In the genomic region with DNA sequence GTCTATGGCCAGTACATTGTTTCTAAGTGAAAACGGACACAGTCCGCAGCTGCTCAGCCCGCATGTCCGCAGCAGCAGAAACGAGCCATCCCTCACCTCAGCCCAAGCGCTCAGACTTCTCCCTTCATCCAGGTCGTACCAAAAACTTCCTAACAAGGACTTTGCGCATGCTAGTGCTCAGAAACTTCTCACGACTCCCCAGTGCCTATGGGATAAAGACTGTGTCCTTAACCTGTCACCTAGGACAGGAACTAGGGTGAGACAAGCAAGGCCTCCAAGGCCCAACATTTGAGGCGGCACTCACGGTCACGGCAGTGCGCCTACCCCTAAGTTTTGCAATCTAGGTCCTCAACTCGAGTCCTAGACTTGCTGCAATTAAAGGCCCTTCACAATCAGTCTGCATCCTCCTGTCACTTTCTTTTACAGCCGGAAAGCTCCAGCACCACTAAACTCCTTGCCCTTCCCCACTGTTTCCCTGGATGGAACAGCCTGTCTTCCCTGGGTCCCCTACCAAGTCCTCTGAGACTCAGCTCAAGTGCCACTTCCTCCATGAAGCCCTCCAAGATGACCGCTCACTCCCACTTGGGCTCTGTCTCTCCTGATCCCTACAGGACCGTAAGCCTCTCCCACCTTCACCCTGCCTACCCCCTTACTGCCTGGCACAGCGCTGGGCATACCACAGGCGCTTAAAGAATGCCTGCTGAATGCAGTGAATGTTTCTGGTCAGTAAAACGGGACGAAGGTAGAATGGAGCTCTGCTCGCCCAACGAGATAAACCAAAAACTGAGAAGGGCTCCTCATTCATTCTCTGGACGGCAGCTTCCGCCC, we compare ENCODE assay signal across 8 cellular contexts. TPM values are rescaled to one million over a fixed set of nuclear protein-coding genes. Genes with fewer than 3 reads are reported as not detected.
DNase-seq lines count a peak whose midpoint lies in the region; ATAC-seq and TF ChIP-seq lines count a peak whose summit lies in the region.

No MANE protein-coding gene starts in this region.

- H3K4me3 ChIP-seq in choroid plexus epithelial cell (ENCODE audit: low read depth, low read length), result peak overlapping the region; percentile 77

- H3K9me3 Mint-ChIP-seq in mesothelial cell of epicardium, result no peaks in the 10 kb centered on the region

- peak overlapping the region; percentile 84 for H3K27ac Mint-ChIP-seq in mesothelial cell of epicardium

- no peak for TF ChIP-seq CTCF in choroid plexus epithelial cell (conservative IDR thresholded peaks at IDR 0.05; ENCODE audit: low read depth, low read length)
- TF ChIP-seq CTCF in mesothelial cell of epicardium (IDR thresholded peaks at IDR 0.05; ENCODE audit: unreplicated experiment), result no peak

- H3K4me3 Mint-ChIP-seq in mesothelial cell of epicardium, result peak overlapping the region; percentile 81

- DNase-seq in NCI-H146 (lab: John Stamatoyannopoulos, UW) (peak; percentile 10), NCI-H146 treated with DMSO at 0.1 percent for 48 hours (lab: John Stamatoyannopoulos, UW; ENCODE audit: unreplicated experiment) (no peak), NOMO-1 (lab: John Stamatoyannopoulos, UW; ENCODE audit: unreplicated experiment in 2 of 2) (peak; percentile 41 to 47), choroid plexus epithelial cell (ENCODE audit: low read depth) (peak; percentile 12), mesothelial cell of epicardium (ENCODE audit: low spot score in 2 of 2, unreplicated experiment in 2 of 2) (no peak)
- no peak for DNase-seq in stimulated activated CD4-positive, alpha-beta T cell treated with anti-CD3 and anti-CD28 coated beads, Interleukin-4, amount 100 ng/mL, for 24 hours

- H3K36me3 Mint-ChIP-seq in mesothelial cell of epicardium, result peaks cover 2% of the 10 kb centered on the region

- no peak for ATAC-seq in HG02840 (IDR thresholded peaks at IDR 0.05; ENCODE audit: low FRiP score, unreplicated experiment)
- ATAC-seq in HG02885 (IDR thresholded peaks at IDR 0.05; ENCODE audit: poor library complexity, unreplicated experiment), result no peak

- peaks cover 26% of the 10 kb centered on the region for H3K4me1 Mint-ChIP-seq in mesothelial cell of epicardium

- no peaks in the 10 kb centered on the region for H3K27me3 Mint-ChIP-seq in mesothelial cell of epicardium (ENCODE audit: low read depth)

RNA-seq across cellular contexts. Expression of gene CLN6, which starts 1.2 kb away (rescaled TPM):
- 35.1 to 35.8 TPM (median 35.3 TPM) in 3 replicates for total RNA-seq in mesothelial cell of epicardium

RNA-seq across cellular contexts. Expression of gene CALML4, which starts 23.2 kb away (rescaled TPM):
- total RNA-seq in mesothelial cell of epicardium, result 8.3 to 10.2 TPM (median 8.4 TPM) in 3 replicates

RNA-seq across cellular contexts. Expression of gene FEM1B, which starts 49.2 kb away (rescaled TPM):
- 49.6 to 61.0 TPM (median 54.6 TPM) in 3 replicates for total RNA-seq in mesothelial cell of epicardium

Comparison
In these comparisons a context has a peak if more than half of its experiments do, and no peak if none do; other contexts are left out.
1. DNase-seq: peak in NCI-H146 (single experiment), NOMO-1 (2 of 2) and choroid plexus epithelial cell (single experiment); none in NCI-H146 treated with DMSO at 0.1 percent for 48 hours (single experiment), mesothelial cell of epicardium (0 of 2) and stimulated activated CD4-positive, alpha-beta T cell treated with anti-CD3 and anti-CD28 coated beads, Interleukin-4, amount 100 ng/mL, for 24 hours (single experiment).